In the genomic region with DNA sequence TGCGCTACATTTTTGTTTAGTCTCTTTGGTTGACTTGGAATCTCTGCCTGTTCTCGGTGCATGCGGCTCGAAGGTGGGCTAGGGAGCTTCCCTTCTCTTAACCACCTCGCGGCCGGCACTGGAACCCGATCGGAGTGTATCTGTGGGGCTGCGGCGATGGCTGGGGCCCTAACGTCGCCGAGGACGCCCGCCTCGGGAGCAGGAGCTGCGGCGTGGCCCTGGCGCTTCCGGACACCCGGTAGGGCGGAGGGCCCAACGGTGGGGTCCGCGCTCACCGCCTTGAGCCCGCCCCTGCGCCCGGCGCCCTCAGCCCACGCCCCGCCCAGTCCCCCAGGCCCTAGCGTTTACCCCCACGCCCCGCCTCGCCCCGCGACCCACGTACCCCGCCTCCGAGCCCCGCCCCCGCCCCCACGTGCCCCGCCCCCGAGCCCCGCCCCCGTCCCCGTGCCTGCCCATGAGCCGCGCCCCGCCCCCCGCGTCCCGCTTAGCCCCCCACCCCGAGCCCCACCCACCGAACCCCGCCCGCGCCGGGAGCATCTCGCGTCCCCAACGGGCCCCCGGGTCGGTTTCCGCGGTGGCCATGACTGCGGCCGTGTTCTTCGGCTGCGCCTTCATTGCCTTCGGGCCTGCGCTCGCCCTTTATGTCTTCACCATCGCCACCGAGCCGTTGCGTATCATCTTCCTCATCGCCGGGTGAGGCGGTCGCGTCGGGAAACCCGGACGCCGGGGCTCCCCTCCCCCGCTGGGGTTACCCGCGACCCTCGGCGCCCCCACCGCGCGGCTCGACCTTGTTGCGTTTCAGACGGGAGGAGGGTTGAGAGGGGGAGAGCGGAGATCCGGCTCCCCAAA, we compare ENCODE assay signal across 1 cellular context.
TF ChIP-seq lines count a peak whose summit lies in the region.

A gene (plus strand): TSS at position 562 of the 849 bp plus-strand sequence. CDS start 19 bp downstream, at position 581.

TF ChIP-seq in K562, 482 proteins besides CTCF, POLR2A, EP300 and RAD21 (continued from another document and continues in another):
- TF ChIP-seq, protein P1, sequence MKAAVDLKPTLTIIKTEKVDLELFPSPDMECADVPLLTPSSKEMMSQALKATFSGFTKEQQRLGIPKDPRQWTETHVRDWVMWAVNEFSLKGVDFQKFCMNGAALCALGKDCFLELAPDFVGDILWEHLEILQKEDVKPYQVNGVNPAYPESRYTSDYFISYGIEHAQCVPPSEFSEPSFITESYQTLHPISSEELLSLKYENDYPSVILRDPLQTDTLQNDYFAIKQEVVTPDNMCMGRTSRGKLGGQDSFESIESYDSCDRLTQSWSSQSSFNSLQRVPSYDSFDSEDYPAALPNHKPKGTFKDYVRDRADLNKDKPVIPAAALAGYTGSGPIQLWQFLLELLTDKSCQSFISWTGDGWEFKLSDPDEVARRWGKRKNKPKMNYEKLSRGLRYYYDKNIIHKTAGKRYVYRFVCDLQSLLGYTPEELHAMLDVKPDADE (conservative IDR thresholded peaks at IDR 0.05; ENCODE audit: control insufficient read depth, low read depth, low read length) = peak; percentile 54; the same call in 1 of the 2 replicates
- TF ChIP-seq NRF1 (conservative IDR thresholded peaks at IDR 0.05 in 1 of 2, IDR thresholded peaks at IDR 0.05 in 1 of 2) (peak in 1 of 2 experiments; percentile 28; a peak in 2 of 4 replicates), RNF2 (IDR thresholded peaks at IDR 0.05) (peak; percentile 53; the same call in 1 of the 2 replicates), SP2 (IDR thresholded peaks at IDR 0.05; ENCODE audit: extremely low read depth, low read depth, low read length, poor library complexity, severe bottlenecking) (no peak), HDAC1 (IDR thresholded peaks at IDR 0.05) (peak in 1 of 2 experiments; percentile 54; a peak in 1 of 4 replicates), YY1 (IDR thresholded peaks at IDR 0.05; ENCODE audit: borderline replicate concordance in 1 of 3, control insufficient read depth in 1 of 3, extremely low read depth in 1 of 3, insufficient read depth in 3 of 3, insufficient read length in 1 of 3, insufficient replicate concordance in 2 of 3, low read depth in 1 of 3, low read length in 2 of 3) (peak in 2 of 3 experiments; percentile 63 to 83), PHF20 (IDR thresholded peaks at IDR 0.05; ENCODE audit: partially characterized antibody) (peak; percentile 42), CTBP1 (IDR thresholded peaks at IDR 0.05; ENCODE audit: borderline replicate concordance) (peak; percentile 43), MEF2A (IDR thresholded peaks at IDR 0.05; ENCODE audit: control insufficient read depth, low read depth, low read length) (no peak), HDAC2 (IDR thresholded peaks at IDR 0.05) (peak; percentile 24; the same call in 1 of the 2 replicates), HCFC1 (IDR thresholded peaks at IDR 0.05; ENCODE audit: low read depth, low read length) (0 out of 2 replicates have a peak, but pooled peaks have one; percentile 8), BHLHE40 (IDR thresholded peaks at IDR 0.05; ENCODE audit: low read length) (peak; percentile 6; the same call in 1 of the 2 replicates), MTA1 (IDR thresholded peaks at IDR 0.05; ENCODE audit: borderline replicate concordance) (peak; percentile 52; the same call in 1 of the 2 replicates), PCBP1 (IDR thresholded peaks at IDR 0.05; ENCODE audit: low read depth, low read length, poor library complexity, severe bottlenecking) (peak; percentile 14), SMARCE1 (IDR thresholded peaks at IDR 0.05) (0 out of 2 replicates have a peak, but pooled peaks have one; percentile 13), CCNT2 (IDR thresholded peaks at IDR 0.05; ENCODE audit: borderline replicate concordance, extremely low read depth, insufficient read length, low read depth, low read length) (peak; percentile 55), RBBP5 (IDR thresholded peaks at IDR 0.05; ENCODE audit: borderline replicate concordance, insufficient read depth, low read length, poor library complexity, severe bottlenecking) (peak; percentile 82), FOXM1 (IDR thresholded peaks at IDR 0.05; ENCODE audit: low read depth) (no peak), FOXM1 (CRISPR knock-in tag; IDR thresholded peaks at IDR 0.05; ENCODE audit: low read depth) (no peak), HMGN3 (IDR thresholded peaks at IDR 0.05; ENCODE audit: borderline replicate concordance, extremely low read depth, insufficient read length, low read depth, low read length) (peak; percentile 24), RBM25 (IDR thresholded peaks at IDR 0.05; ENCODE audit: low read depth, low read length, severe bottlenecking) (no peak), TAF1 (IDR thresholded peaks at IDR 0.05; ENCODE audit: control insufficient read depth, extremely low read depth, insufficient read depth, low read length, severe bottlenecking) (peak; percentile 48), KDM1A (IDR thresholded peaks at IDR 0.05) (no peak), TCFL5 (CRISPR knock-in tag; conservative IDR thresholded peaks at IDR 0.05) (no peak), RHOXF2B (CRISPR knock-in tag; conservative IDR thresholded peaks at IDR 0.05) (peak; percentile 59; the same call in 1 of the 2 replicates), GABPB1 (CRISPR knock-in tag; IDR thresholded peaks at IDR 0.05) (no peak), TFAM (CRISPR knock-in tag; conservative IDR thresholded peaks at IDR 0.05) (no peak), CXXC5 (CRISPR knock-in tag; IDR thresholded peaks at IDR 0.05) (peak; percentile 74), CHD1 (IDR thresholded peaks at IDR 0.05; ENCODE audit: low read length) (peak; percentile 24), ZNF584 (CRISPR knock-in tag; IDR thresholded peaks at IDR 0.05; ENCODE audit: low read depth) (no peak), POLR2H (tag; IDR thresholded peaks at IDR 0.05; ENCODE audit: low read depth) (peak; percentile 79; the same call in 1 of the 2 replicates), PHF8 (IDR thresholded peaks at IDR 0.05; ENCODE audit: borderline replicate concordance, low read length) (peak; percentile 83), PHTF2 (CRISPR knock-in tag; IDR thresholded peaks at IDR 0.05) (no peak), SP1 (CRISPR knock-in tag; IDR thresholded peaks at IDR 0.05) (peak; percentile 3; the same call in 1 of the 2 replicates), LCOR (CRISPR knock-in tag; IDR thresholded peaks at IDR 0.05) (no peak), SMAD4 (CRISPR knock-in tag; conservative IDR thresholded peaks at IDR 0.05) (peak; percentile 23), ELF2 (CRISPR knock-in tag; IDR thresholded peaks at IDR 0.05) (peak; percentile 22; the same call in 1 of the 2 replicates), CBX1 (IDR thresholded peaks at IDR 0.05; ENCODE audit: low read depth) (0 out of 2 replicates have a peak, but pooled peaks have one; percentile 21), ZFX (CRISPR knock-in tag; IDR thresholded peaks at IDR 0.05) (peak; percentile 86), ZNF589 (CRISPR knock-in tag; IDR thresholded peaks at IDR 0.05; ENCODE audit: low read depth) (peak; percentile 57; the same call in 1 of the 2 replicates), MTA3 (IDR thresholded peaks at IDR 0.05; ENCODE audit: borderline replicate concordance) (peak; percentile 23), SAFB (IDR thresholded peaks at IDR 0.05; ENCODE audit: borderline replicate concordance, low read depth, low read length) (peak; percentile 41; the same call in 1 of the 2 replicates)
- TF ChIP-seq, protein P2, sequence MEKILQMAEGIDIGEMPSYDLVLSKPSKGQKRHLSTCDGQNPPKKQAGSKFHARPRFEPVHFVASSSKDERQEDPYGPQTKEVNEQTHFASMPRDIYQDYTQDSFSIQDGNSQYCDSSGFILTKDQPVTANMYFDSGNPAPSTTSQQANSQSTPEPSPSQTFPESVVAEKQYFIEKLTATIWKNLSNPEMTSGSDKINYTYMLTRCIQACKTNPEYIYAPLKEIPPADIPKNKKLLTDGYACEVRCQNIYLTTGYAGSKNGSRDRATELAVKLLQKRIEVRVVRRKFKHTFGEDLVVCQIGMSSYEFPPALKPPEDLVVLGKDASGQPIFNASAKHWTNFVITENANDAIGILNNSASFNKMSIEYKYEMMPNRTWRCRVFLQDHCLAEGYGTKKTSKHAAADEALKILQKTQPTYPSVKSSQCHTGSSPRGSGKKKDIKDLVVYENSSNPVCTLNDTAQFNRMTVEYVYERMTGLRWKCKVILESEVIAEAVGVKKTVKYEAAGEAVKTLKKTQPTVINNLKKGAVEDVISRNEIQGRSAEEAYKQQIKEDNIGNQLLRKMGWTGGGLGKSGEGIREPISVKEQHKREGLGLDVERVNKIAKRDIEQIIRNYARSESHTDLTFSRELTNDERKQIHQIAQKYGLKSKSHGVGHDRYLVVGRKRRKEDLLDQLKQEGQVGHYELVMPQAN (IDR thresholded peaks at IDR 0.05; ENCODE audit: borderline replicate concordance) = peak; percentile 45; the same call in 1 of the 2 replicates
- TF ChIP-seq, protein P3, sequence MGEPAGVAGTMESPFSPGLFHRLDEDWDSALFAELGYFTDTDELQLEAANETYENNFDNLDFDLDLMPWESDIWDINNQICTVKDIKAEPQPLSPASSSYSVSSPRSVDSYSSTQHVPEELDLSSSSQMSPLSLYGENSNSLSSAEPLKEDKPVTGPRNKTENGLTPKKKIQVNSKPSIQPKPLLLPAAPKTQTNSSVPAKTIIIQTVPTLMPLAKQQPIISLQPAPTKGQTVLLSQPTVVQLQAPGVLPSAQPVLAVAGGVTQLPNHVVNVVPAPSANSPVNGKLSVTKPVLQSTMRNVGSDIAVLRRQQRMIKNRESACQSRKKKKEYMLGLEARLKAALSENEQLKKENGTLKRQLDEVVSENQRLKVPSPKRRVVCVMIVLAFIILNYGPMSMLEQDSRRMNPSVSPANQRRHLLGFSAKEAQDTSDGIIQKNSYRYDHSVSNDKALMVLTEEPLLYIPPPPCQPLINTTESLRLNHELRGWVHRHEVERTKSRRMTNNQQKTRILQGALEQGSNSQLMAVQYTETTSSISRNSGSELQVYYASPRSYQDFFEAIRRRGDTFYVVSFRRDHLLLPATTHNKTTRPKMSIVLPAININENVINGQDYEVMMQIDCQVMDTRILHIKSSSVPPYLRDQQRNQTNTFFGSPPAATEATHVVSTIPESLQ (CRISPR knock-in tag; IDR thresholded peaks at IDR 0.05) = no peak
- TF ChIP-seq, protein P4, sequence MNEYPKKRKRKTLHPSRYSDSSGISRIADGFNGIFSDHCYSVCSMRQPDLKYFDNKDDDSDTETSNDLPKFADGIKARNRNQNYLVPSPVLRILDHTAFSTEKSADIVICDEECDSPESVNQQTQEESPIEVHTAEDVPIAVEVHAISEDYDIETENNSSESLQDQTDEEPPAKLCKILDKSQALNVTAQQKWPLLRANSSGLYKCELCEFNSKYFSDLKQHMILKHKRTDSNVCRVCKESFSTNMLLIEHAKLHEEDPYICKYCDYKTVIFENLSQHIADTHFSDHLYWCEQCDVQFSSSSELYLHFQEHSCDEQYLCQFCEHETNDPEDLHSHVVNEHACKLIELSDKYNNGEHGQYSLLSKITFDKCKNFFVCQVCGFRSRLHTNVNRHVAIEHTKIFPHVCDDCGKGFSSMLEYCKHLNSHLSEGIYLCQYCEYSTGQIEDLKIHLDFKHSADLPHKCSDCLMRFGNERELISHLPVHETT (CRISPR knock-in tag; conservative IDR thresholded peaks at IDR 0.05 in 1 of 2, IDR thresholded peaks at IDR 0.05 in 1 of 2) = peak in 1 of 2 experiments; percentile 43; a peak in 2 of 4 replicates
- TF ChIP-seq, protein P5, sequence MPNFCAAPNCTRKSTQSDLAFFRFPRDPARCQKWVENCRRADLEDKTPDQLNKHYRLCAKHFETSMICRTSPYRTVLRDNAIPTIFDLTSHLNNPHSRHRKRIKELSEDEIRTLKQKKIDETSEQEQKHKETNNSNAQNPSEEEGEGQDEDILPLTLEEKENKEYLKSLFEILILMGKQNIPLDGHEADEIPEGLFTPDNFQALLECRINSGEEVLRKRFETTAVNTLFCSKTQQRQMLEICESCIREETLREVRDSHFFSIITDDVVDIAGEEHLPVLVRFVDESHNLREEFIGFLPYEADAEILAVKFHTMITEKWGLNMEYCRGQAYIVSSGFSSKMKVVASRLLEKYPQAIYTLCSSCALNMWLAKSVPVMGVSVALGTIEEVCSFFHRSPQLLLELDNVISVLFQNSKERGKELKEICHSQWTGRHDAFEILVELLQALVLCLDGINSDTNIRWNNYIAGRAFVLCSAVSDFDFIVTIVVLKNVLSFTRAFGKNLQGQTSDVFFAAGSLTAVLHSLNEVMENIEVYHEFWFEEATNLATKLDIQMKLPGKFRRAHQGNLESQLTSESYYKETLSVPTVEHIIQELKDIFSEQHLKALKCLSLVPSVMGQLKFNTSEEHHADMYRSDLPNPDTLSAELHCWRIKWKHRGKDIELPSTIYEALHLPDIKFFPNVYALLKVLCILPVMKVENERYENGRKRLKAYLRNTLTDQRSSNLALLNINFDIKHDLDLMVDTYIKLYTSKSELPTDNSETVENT (CRISPR knock-in tag; IDR thresholded peaks at IDR 0.05) = peak; percentile 76
- TF ChIP-seq, protein P6, sequence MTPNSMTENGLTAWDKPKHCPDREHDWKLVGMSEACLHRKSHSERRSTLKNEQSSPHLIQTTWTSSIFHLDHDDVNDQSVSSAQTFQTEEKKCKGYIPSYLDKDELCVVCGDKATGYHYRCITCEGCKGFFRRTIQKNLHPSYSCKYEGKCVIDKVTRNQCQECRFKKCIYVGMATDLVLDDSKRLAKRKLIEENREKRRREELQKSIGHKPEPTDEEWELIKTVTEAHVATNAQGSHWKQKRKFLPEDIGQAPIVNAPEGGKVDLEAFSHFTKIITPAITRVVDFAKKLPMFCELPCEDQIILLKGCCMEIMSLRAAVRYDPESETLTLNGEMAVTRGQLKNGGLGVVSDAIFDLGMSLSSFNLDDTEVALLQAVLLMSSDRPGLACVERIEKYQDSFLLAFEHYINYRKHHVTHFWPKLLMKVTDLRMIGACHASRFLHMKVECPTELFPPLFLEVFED (CRISPR knock-in tag; conservative IDR thresholded peaks at IDR 0.05) = no peak
- TF ChIP-seq, protein P7, sequence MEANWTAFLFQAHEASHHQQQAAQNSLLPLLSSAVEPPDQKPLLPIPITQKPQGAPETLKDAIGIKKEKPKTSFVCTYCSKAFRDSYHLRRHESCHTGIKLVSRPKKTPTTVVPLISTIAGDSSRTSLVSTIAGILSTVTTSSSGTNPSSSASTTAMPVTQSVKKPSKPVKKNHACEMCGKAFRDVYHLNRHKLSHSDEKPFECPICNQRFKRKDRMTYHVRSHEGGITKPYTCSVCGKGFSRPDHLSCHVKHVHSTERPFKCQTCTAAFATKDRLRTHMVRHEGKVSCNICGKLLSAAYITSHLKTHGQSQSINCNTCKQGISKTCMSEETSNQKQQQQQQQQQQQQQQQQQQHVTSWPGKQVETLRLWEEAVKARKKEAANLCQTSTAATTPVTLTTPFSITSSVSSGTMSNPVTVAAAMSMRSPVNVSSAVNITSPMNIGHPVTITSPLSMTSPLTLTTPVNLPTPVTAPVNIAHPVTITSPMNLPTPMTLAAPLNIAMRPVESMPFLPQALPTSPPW (CRISPR knock-in tag; IDR thresholded peaks at IDR 0.05) = peak; percentile 95
- TF ChIP-seq, protein P8, sequence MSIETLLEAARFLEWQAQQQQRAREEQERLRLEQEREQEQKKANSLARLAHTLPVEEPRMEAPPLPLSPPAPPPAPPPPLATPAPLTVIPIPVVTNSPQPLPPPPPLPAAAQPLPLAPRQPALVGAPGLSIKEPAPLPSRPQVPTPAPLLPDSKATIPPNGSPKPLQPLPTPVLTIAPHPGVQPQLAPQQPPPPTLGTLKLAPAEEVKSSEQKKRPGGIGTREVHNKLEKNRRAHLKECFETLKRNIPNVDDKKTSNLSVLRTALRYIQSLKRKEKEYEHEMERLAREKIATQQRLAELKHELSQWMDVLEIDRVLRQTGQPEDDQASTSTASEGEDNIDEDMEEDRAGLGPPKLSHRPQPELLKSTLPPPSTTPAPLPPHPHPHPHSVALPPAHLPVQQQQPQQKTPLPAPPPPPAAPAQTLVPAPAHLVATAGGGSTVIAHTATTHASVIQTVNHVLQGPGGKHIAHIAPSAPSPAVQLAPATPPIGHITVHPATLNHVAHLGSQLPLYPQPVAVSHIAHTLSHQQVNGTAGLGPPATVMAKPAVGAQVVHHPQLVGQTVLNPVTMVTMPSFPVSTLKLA (conservative IDR thresholded peaks at IDR 0.05) = peak in 1 of 2 experiments; percentile 19; a peak in 2 of 4 replicates
